In genomic region chr5:654071-654778, GRCh38 we compare ENCODE assay signal across 22 cellular contexts. TPM values are rescaled to one million over a fixed set of nuclear protein-coding genes. Genes with fewer than 3 reads are reported as not detected.
DNase-seq lines count a peak whose midpoint lies in the region; ATAC-seq, FAIRE-seq and TF ChIP-seq lines count a peak whose summit lies in the region.
"Had no signal": no experiment of that assay in that cellular context is flagged by ENCODE, and none has a peak within 500 bp of the region (broad histone marks: within the 10 kb centered on the region; RNA-seq: fewer than 3 reads in every experiment).

No MANE protein-coding gene starts in this region.

- TF ChIP-seq CTCF in K562 (IDR thresholded peaks at IDR 0.05 in 2 of 3, conservative IDR thresholded peaks at IDR 0.05 in 1 of 3; ENCODE audit: insufficient read depth in 2 of 3, low read depth in 1 of 3, low read length in 3 of 3) (no peak), A673 (conservative IDR thresholded peaks at IDR 0.05; ENCODE audit: low read depth, low read length) (no peak)

- TF ChIP-seq RAD21 in K562 (CRISPR knock-in tag; conservative IDR thresholded peaks at IDR 0.05 in 1 of 2, IDR thresholded peaks at IDR 0.05 in 1 of 2): no peak

- H3K4me2 ChIP-seq in K562 (ENCODE audit: insufficient read depth, low read length): no peak overlapping the region

- POLR2A ChIA-PET in K562 (lab: Yijun Ruan, JAX): interaction anchor here (0.6 to 1.2 kb wide), 3 partner anchors 11 to 232 kb away, joined by 3 to 7 read pairs (median 3); no protein-coding TSS in a partner anchor
- POLR2A ChIA-PET in A673 (lab: Charles Lee; ENCODE audit: low non-redundant PET): no interaction called here

- no peak overlapping the region for H2AFZ ChIP-seq in K562 (ENCODE audit: low read depth, low read length)

- peaks cover 8 to 13% of the 10 kb centered on the region in 2 experiments; a peak in 4 of 5 replicates for H3K4me1 ChIP-seq in K562 (replicated peaks in 1 of 2; ENCODE audit: control insufficient read depth in 2 of 2, insufficient read depth in 2 of 2, low read length in 2 of 2)
- H3K4me1 ChIP-seq in A673 (ENCODE audit: insufficient read depth, low read length, poor library complexity, severe bottlenecking): no peaks in the 10 kb centered on the region
- H3K4me1 ChIP-seq: testis had no signal

- ATAC-seq in K562 (no peak), left lobe of liver (peak; percentile 19)
- ATAC-seq: activated CD4-positive, alpha-beta T cell treated with anti-CD3 and anti-CD28 coated beads for 36 hours; HCT116 had no signal

- H4K20me1 ChIP-seq in K562 (replicated peaks; ENCODE audit: control insufficient read depth, insufficient read depth, low read length): no peaks in the 10 kb centered on the region

- no peak for TF ChIP-seq EP300 in K562 (IDR thresholded peaks at IDR 0.05; ENCODE audit: low read length)

- CTCF ChIA-PET in K562 (lab: Yijun Ruan, JAX; ENCODE audit: low intra/inter-chr PET ratio): no interaction called here
- CTCF ChIA-PET in A673 (lab: Charles Lee): no interaction called here

- H3K9ac ChIP-seq in K562 (ENCODE audit: insufficient read depth in 1 of 2, low read depth in 2 of 2, low read length in 2 of 2): no peak overlapping the region

- FAIRE-seq in K562 (lab: Jason Lieb, UNC): no peak
- FAIRE-seq: GM19239 had no signal

- no peaks in the 10 kb centered on the region for H3K27me3 ChIP-seq in K562 (ENCODE audit: control insufficient read depth in 2 of 2, insufficient read depth in 2 of 2, low read length in 2 of 2)
- H3K27me3 ChIP-seq in A673 (replicated peaks; ENCODE audit: insufficient read depth, low read depth, low read length, poor library complexity): no peaks in the 10 kb centered on the region
- H3K27me3 ChIP-seq: SJSA1, testis had no signal

- intact Hi-C loops in K562 (cut with micrococcal nuclease): no loop called here
- intact Hi-C loops in A673 (cut with micrococcal nuclease; ENCODE audit: unreplicated experiment): no loop called here

- in situ Hi-C loops in K562 (cut with MboI): no loop called here

- H3K79me2 ChIP-seq in K562 (ENCODE audit: control insufficient read depth, insufficient read depth, low read length): no peaks in the 10 kb centered on the region; the same call in 1 of the 3 replicates

- H3K4me3 ChIP-seq in K562 (no peak overlapping the region), A673 (ENCODE audit: low read depth, low read length, poor library complexity, severe bottlenecking) (no peak overlapping the region)
- H3K4me3 ChIP-seq: SJSA1, testis had no signal

- peak; percentile 55 for DNase-seq in HT1080 (ENCODE audit: low read depth)
- no peak for DNase-seq in K562 (ENCODE audit: extremely low read depth in 1 of 4, low spot score in 3 of 4)
- DNase-seq in left lobe of liver (ENCODE audit: low spot score): no peak
- no peak for DNase-seq in HuH-7.5 (ENCODE audit: low spot score)
- DNase-seq in NCI-H2029 (lab: John Stamatoyannopoulos, UW): no peak
- DNase-seq in A673 (ENCODE audit: low spot score): no peak
- DNase-seq: activated CD4-positive, alpha-beta T cell treated with anti-CD3 and anti-CD28 coated beads for 36 hours; activated naive CD4-positive, alpha-beta T cell; activated T-cell treated with anti-CD3 and anti-CD28 coated beads, Interleukin-2, amount 50 U/mL, for 48 hours; cortex of kidney; KBM-7; naive B cell; NCI-H187; NCI-H226; NCI-H748 treated with DMSO at 0.1 percent for 48 hours; stimulated activated CD4-positive, alpha-beta T cell treated with anti-CD3 and anti-CD28 coated beads, Interleukin-4, amount 100 ng/mL, for 4 hours; stimulated activated naive CD4-positive, alpha-beta T cell; testis had no signal

- H3K27ac ChIP-seq in K562 (ENCODE audit: extremely low read depth, low read depth, low read length) (no peak overlapping the region; the same call in 2 of the 3 replicates), temporal lobe (ENCODE audit: low read depth, low read length) (peak overlapping the region; percentile 38), A673 (ENCODE audit: low read depth, low read length, poor library complexity, severe bottlenecking) (no peak overlapping the region)
- H3K27ac ChIP-seq: SJSA1, testis had no signal

- BruUV-seq in K562 (replicated peaks; lab: Mats Ljungman, UMichigan) (no TSS peak), A673 (replicated peaks; lab: Mats Ljungman, UMichigan) (no TSS peak)

- WGBS in K562 (ENCODE audit: insufficient coverage, low coverage, missing lambda C conversion rate): 92% methylated on average over 17 of the region's 17 CpGs

- H3K9me1 ChIP-seq in K562 (ENCODE audit: control insufficient read depth, insufficient read depth, low read length): no peaks in the 10 kb centered on the region

- TF ChIP-seq POLR2A in K562 (conservative IDR thresholded peaks at IDR 0.05): peak; percentile 49; the same call in 1 of the 2 replicates

- H3K36me3 ChIP-seq in K562 (ENCODE audit: control insufficient read depth, insufficient read depth, low read length) (peaks cover 78% of the 10 kb centered on the region), A673 (ENCODE audit: insufficient read depth, low read length, poor library complexity, severe bottlenecking) (peaks cover 38% of the 10 kb centered on the region)

- H3K9me3 ChIP-seq in K562 (replicated peaks; ENCODE audit: control insufficient read depth, insufficient read depth, low read depth, low read length): peaks cover 6% of the 10 kb centered on the region; the same call in 1 of the 2 replicates
- H3K9me3 ChIP-seq in A673 (ENCODE audit: low read depth, low read length, poor library complexity, severe bottlenecking): no peaks in the 10 kb centered on the region
- H3K9me3 ChIP-seq: SJSA1, testis had no signal

TF ChIP-seq in K562, 482 proteins besides CTCF, POLR2A, EP300 and RAD21 (continues in another document):
- TF ChIP-seq, protein P1, sequence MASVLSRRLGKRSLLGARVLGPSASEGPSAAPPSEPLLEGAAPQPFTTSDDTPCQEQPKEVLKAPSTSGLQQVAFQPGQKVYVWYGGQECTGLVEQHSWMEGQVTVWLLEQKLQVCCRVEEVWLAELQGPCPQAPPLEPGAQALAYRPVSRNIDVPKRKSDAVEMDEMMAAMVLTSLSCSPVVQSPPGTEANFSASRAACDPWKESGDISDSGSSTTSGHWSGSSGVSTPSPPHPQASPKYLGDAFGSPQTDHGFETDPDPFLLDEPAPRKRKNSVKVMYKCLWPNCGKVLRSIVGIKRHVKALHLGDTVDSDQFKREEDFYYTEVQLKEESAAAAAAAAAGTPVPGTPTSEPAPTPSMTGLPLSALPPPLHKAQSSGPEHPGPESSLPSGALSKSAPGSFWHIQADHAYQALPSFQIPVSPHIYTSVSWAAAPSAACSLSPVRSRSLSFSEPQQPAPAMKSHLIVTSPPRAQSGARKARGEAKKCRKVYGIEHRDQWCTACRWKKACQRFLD (CRISPR knock-in tag; IDR thresholded peaks at IDR 0.05): no peak
- peak in 1 of 2 experiments; percentile 85; a peak in 2 of 4 replicates for TF ChIP-seq KDM1A (IDR thresholded peaks at IDR 0.05)
- no peak for TF ChIP-seq ATF7 (IDR thresholded peaks at IDR 0.05)

RNA-seq across cellular contexts. Expression of gene TPPP, which starts 38.9 kb away (rescaled TPM):
- total RNA-seq in HT1080 (2014; rRNA removed; shearing (Covaris generic)): 0.18 and 0.37 TPM in 2 replicates
- 0.23 and 0.38 TPM in 2 replicates for polyA plus RNA-seq in HT1080 (2015; cell fraction: cytosol; rRNA removed)
- polyA plus RNA-seq in HT1080 (2015; cell fraction: nucleus; rRNA removed): 0.34 and 0.51 TPM in 2 replicates
- 0.11 and 0.28 TPM in 2 replicates for total RNA-seq in K562 (2011; cell fraction: chromatin; rRNA removed; ENCODE audit: low replicate concordance)
- 0.13 and 0.17 TPM in 2 replicates for total RNA-seq in K562 (2011; cell fraction: nucleolus; rRNA removed)
- total RNA-seq in K562 (2011; cell fraction: nucleoplasm; rRNA removed): 0.15 TPM in 1 of 2 replicates, not detected in the other
- not detected in 2 replicates for total RNA-seq in K562 (2014; rRNA removed)
- not detected in 2 replicates for total RNA-seq in K562 (2014; rRNA removed; fragmentation: Illumina TruSeq; extraction: Trizol)
- not detected in 2 replicates for total RNA-seq in K562 (2015; rRNA removed; fragmentation: Illumina TruSeq; extraction: Trizol)
- total RNA-seq in K562 (2021): 0.07 TPM in 2 replicates
- 0.01 and 0.03 TPM in 2 replicates for polyA plus RNA-seq in K562 (2011; rRNA removed)
- polyA plus RNA-seq in K562 (2011; cell fraction: cytosol; rRNA removed): 0.04 and 0.06 TPM in 2 replicates
- 0.06 and 0.11 TPM in 2 replicates for polyA plus RNA-seq in K562 (2011; cell fraction: nucleus; rRNA removed)
- polyA plus RNA-seq in K562 (2012): 0.21 and 0.25 TPM in 2 replicates
- polyA plus RNA-seq in K562 (2014; fragmentation: Illumina TruSeq; extraction: Trizol): 0.01 TPM in 1 of 2 replicates, not detected in the other
- not detected for polyA plus RNA-seq in K562 (2014; fragmentation: Nextera tagmentation; extraction: Ambion mirVana)
- polyA plus RNA-seq in K562 (2014; rRNA removed): not detected in 2 replicates
- polyA minus RNA-seq in K562 (2011; rRNA and poly(A)+ RNA removed): 0.11 and 0.12 TPM in 2 replicates
- not detected in 2 replicates for polyA minus RNA-seq in K562 (2011; cell fraction: cytosol; rRNA and poly(A)+ RNA removed)
- not detected in 2 replicates for polyA minus RNA-seq in K562 (2011; cell fraction: nucleus; rRNA and poly(A)+ RNA removed)
- total RNA-seq in left lobe of liver: 4.1 TPM
- total RNA-seq in temporal lobe: 12.5 TPM
- 0.09 and 0.19 TPM in 2 replicates for total RNA-seq in A673 (2021)
- total RNA-seq: SJSA1 had no signal

RNA-seq across cellular contexts. Expression of gene CEP72, which starts 42.1 kb away (rescaled TPM):
- total RNA-seq in HT1080 (2014; rRNA removed; shearing (Covaris generic)): 16.0 and 17.5 TPM in 2 replicates
- 7.7 and 9.1 TPM in 2 replicates for polyA plus RNA-seq in HT1080 (2015; cell fraction: cytosol; rRNA removed)
- 23.5 and 27.3 TPM in 2 replicates for polyA plus RNA-seq in HT1080 (2015; cell fraction: nucleus; rRNA removed)
- total RNA-seq in K562 (2011; cell fraction: chromatin; rRNA removed; ENCODE audit: low replicate concordance): 124 and 152 TPM in 2 replicates
- total RNA-seq in K562 (2011; cell fraction: nucleolus; rRNA removed): 76.5 and 81.0 TPM in 2 replicates
- 63.1 and 68.9 TPM in 2 replicates for total RNA-seq in K562 (2011; cell fraction: nucleoplasm; rRNA removed)
- total RNA-seq in K562 (2014; rRNA removed) (17.6 and 27.4 TPM in 2 replicates), K562 (2014; rRNA removed; fragmentation: Illumina TruSeq; extraction: Trizol) (9.4 and 11.3 TPM in 2 replicates), K562 (2015; rRNA removed; fragmentation: Illumina TruSeq; extraction: Trizol) (16.3 and 17.4 TPM in 2 replicates), K562 (2021) (33.3 and 38.1 TPM in 2 replicates), left lobe of liver (4.7 TPM), temporal lobe (3.2 TPM), A673 (2021) (37.2 and 40.1 TPM in 2 replicates)
- polyA plus RNA-seq in K562 (2011; rRNA removed) (14.0 and 17.8 TPM in 2 replicates), K562 (2014; fragmentation: Illumina TruSeq; extraction: Trizol) (14.2 and 15.2 TPM in 2 replicates), K562 (2014; fragmentation: Nextera tagmentation; extraction: Ambion mirVana) (1 to 10 TPM in 1 of 2 experiments, under 1 TPM in 1; 0.89 to 1.4 TPM), K562 (2014; rRNA removed) (19.9 and 28.6 TPM in 2 replicates)
- 11.8 and 15.1 TPM in 2 replicates for polyA plus RNA-seq in K562 (2011; cell fraction: cytosol; rRNA removed)
- polyA plus RNA-seq in K562 (2011; cell fraction: nucleus; rRNA removed): 32.3 and 49.2 TPM in 2 replicates
- polyA plus RNA-seq in K562 (2012): 15.2 and 20.5 TPM in 2 replicates
- 23.6 and 27.4 TPM in 2 replicates for polyA minus RNA-seq in K562 (2011; rRNA and poly(A)+ RNA removed)
- polyA minus RNA-seq in K562 (2011; cell fraction: cytosol; rRNA and poly(A)+ RNA removed): 19.7 and 26.2 TPM in 2 replicates
- 40.4 and 45.3 TPM in 2 replicates for polyA minus RNA-seq in K562 (2011; cell fraction: nucleus; rRNA and poly(A)+ RNA removed)
